ENCODE assay signal across 1 cellular context in genomic region chr1:160425847-160426246, GRCh38.
TF ChIP-seq lines count a peak whose summit lies in the region.

No MANE protein-coding gene starts in this region.

TF ChIP-seq in K562, 482 proteins besides CTCF, POLR2A, EP300 and RAD21:
- TF ChIP-seq USF2 (CRISPR knock-in tag; IDR thresholded peaks at IDR 0.05) (peak; percentile 52), TFE3 (CRISPR knock-in tag; IDR thresholded peaks at IDR 0.05) (peak; percentile 55), ZNF57 (CRISPR knock-in tag; IDR thresholded peaks at IDR 0.05) (no peak), RAD51 (IDR thresholded peaks at IDR 0.05; ENCODE audit: borderline replicate concordance, low read depth) (peak; percentile 63)
